In genomic region chr22:22741843-22742242, GRCh38 we compare ENCODE assay signal across 33 cellular contexts.
DNase-seq lines count a peak whose midpoint lies in the region; ATAC-seq, FAIRE-seq and TF ChIP-seq lines count a peak whose summit lies in the region.
"Had no signal": no experiment of that assay in that cellular context is flagged by ENCODE, and none has a peak within 500 bp of the region (broad histone marks: within the 10 kb centered on the region; RNA-seq: fewer than 3 reads in every experiment).

No MANE protein-coding gene starts in this region.

- no peak for TF ChIP-seq RAD21 in K562 (CRISPR knock-in tag; conservative IDR thresholded peaks at IDR 0.05 in 1 of 2, IDR thresholded peaks at IDR 0.05 in 1 of 2)

- H3K9me3 Mint-ChIP-seq in activated naive CD8-positive, alpha-beta T cell (ENCODE audit: low read depth): no peaks in the 10 kb centered on the region
- H3K9me3 Mint-ChIP-seq in activated naive CD8-positive, alpha-beta T cell treated with anti-CD3 and anti-CD28 coated beads for 36 hours: no peaks in the 10 kb centered on the region
- H3K9me3 Mint-ChIP-seq: CD14-positive monocyte; CD4-positive, alpha-beta memory T cell; CD4-positive, alpha-beta T cell; CD4-positive, CD25-positive, alpha-beta regulatory T cell; CD8-positive, alpha-beta memory T cell; CD8-positive, alpha-beta T cell had no signal

- intact Hi-C loops in K562 (cut with micrococcal nuclease): no loop called here
- intact Hi-C loops in prostate gland (cut with DNase I): no loop called here

- no peak overlapping the region for H3K4me3 Mint-ChIP-seq in activated naive CD8-positive, alpha-beta T cell
- H3K4me3 Mint-ChIP-seq in activated naive CD8-positive, alpha-beta T cell treated with anti-CD3 and anti-CD28 coated beads for 36 hours: no peak overlapping the region
- H3K4me3 Mint-ChIP-seq: B cell; CD14-positive monocyte; CD4-positive, alpha-beta memory T cell; CD4-positive, alpha-beta T cell; CD4-positive, CD25-positive, alpha-beta regulatory T cell; CD8-positive, alpha-beta memory T cell; CD8-positive, alpha-beta T cell had no signal

- 2% methylated on average over 4 of the region's 4 CpGs for WGBS in K562 (ENCODE audit: insufficient coverage, low coverage, missing lambda C conversion rate)
- 85% methylated on average over 4 of the region's 4 CpGs for WGBS in prostate gland

- no peak overlapping the region for H3K4me2 ChIP-seq in K562 (ENCODE audit: insufficient read depth, low read length)
- H3K4me2 ChIP-seq: A549 had no signal

- H3K9me1 ChIP-seq in K562 (ENCODE audit: control insufficient read depth, insufficient read depth, low read length): no peaks in the 10 kb centered on the region

- no peaks in the 10 kb centered on the region for H3K4me1 Mint-ChIP-seq in activated naive CD8-positive, alpha-beta T cell (ENCODE audit: low read depth)
- no peaks in the 10 kb centered on the region for H3K4me1 Mint-ChIP-seq in activated naive CD8-positive, alpha-beta T cell treated with anti-CD3 and anti-CD28 coated beads for 36 hours

- CTCF ChIA-PET in K562 (lab: Yijun Ruan, JAX; ENCODE audit: low intra/inter-chr PET ratio): interaction anchor here (0.9 to 1.8 kb wide), 2 partner anchors 22 to 69 kb away, joined by 3 to 4 read pairs; no protein-coding TSS in a partner anchor

- H3K27ac ChIP-seq in K562 (ENCODE audit: extremely low read depth, low read depth, low read length) (no peak overlapping the region), prostate gland (no peak overlapping the region)
- H3K27ac ChIP-seq: 22Rv1; A549; BLaER1; BLaER1 treated with 17β-estradiol and CSF1 and Interleukin-3, amounts not matched to agents 10 nM and 100 nM; C4-2B had no signal

- TF ChIP-seq EP300 in K562 (IDR thresholded peaks at IDR 0.05; ENCODE audit: low read length): no peak

- no peak for TF ChIP-seq POLR2A in K562 (conservative IDR thresholded peaks at IDR 0.05)
- no peak for TF ChIP-seq POLR2A in prostate gland (IDR thresholded peaks at IDR 0.05)

- POLR2A ChIA-PET in K562 (lab: Yijun Ruan, JAX): interaction anchor here (0.6 to 5.3 kb wide), 15 partner anchors 10 to 272 kb away, joined by 3 to 41 read pairs (median 3); no protein-coding TSS in a partner anchor

- H3K9me3 ChIP-seq in K562 (replicated peaks; ENCODE audit: control insufficient read depth, insufficient read depth, low read depth, low read length): no peaks in the 10 kb centered on the region
- H3K9me3 ChIP-seq in prostate gland: no peaks in the 10 kb centered on the region
- H3K9me3 ChIP-seq: A549; BE2C; BLaER1; BLaER1 treated with 17β-estradiol and CSF1 and Interleukin-3, amounts not matched to agents 10 nM and 100 nM; Caco-2 had no signal

- in situ Hi-C loops in K562 (cut with MboI): no loop called here

- H3K36me3 ChIP-seq in K562 (ENCODE audit: control insufficient read depth, insufficient read depth, low read length): no peaks in the 10 kb centered on the region
- no peaks in the 10 kb centered on the region for H3K36me3 ChIP-seq in prostate gland
- H3K36me3 ChIP-seq: BE2C; BLaER1; BLaER1 treated with 17β-estradiol and CSF1 and Interleukin-3, amounts not matched to agents 10 nM and 100 nM had no signal

- BruUV-seq in K562 (replicated peaks; lab: Mats Ljungman, UMichigan): no TSS peak

- DNase-seq in activated naive CD8-positive, alpha-beta T cell treated with anti-CD3 and anti-CD28 coated beads for 36 hours: no peak
- DNase-seq in K562 (ENCODE audit: extremely low read depth in 1 of 4, low spot score in 3 of 4) (no peak), prostate gland (ENCODE audit: low spot score) (no peak)
- DNase-seq: 8988T; ACHN; AML-193; BE2C; C1 segment of cervical spinal cord; Caco-2; Calu3; CD4-positive, alpha-beta memory T cell; CD4-positive, alpha-beta T cell; CD4-positive, CD25-positive, alpha-beta regulatory T cell; CD8-positive, alpha-beta memory T cell; CD8-positive, alpha-beta T cell; COR-L47; DMS 273 treated with DMSO at 0.1 percent for 48 hours; DMS153; DMS53; DMS79; DMS79 treated with DMSO at 0.1 percent for 48 hours; DND-41; EL had no signal

- TF ChIP-seq CTCF in K562 (IDR thresholded peaks at IDR 0.05 in 2 of 3, conservative IDR thresholded peaks at IDR 0.05 in 1 of 3; ENCODE audit: insufficient read depth in 2 of 3, low read depth in 1 of 3, low read length in 3 of 3) (no peak), prostate gland (IDR thresholded peaks at IDR 0.05) (no peak)

- peaks cover 14% of the 10 kb centered on the region for H4K20me1 ChIP-seq in K562 (replicated peaks; ENCODE audit: control insufficient read depth, insufficient read depth, low read length)
- H4K20me1 ChIP-seq: BLaER1; BLaER1 treated with 17β-estradiol and CSF1 and Interleukin-3, amounts not matched to agents 10 nM and 100 nM had no signal

- no peaks in the 10 kb centered on the region for H3K79me2 ChIP-seq in K562 (ENCODE audit: control insufficient read depth, insufficient read depth, low read length)

- peaks cover 0 to under 1% of the 10 kb centered on the region in 2 experiments; a peak in 1 of 5 replicates for H3K4me1 ChIP-seq in K562 (replicated peaks in 1 of 2; ENCODE audit: control insufficient read depth in 2 of 2, insufficient read depth in 2 of 2, low read length in 2 of 2)
- H3K4me1 ChIP-seq in prostate gland (replicated peaks): no peaks in the 10 kb centered on the region
- H3K4me1 ChIP-seq: A549, BE2C, Caco-2 had no signal

- H3K27ac Mint-ChIP-seq in activated naive CD8-positive, alpha-beta T cell: peak overlapping the region; percentile 41
- no peak overlapping the region for H3K27ac Mint-ChIP-seq in activated naive CD8-positive, alpha-beta T cell treated with anti-CD3 and anti-CD28 coated beads for 36 hours
- H3K27ac Mint-ChIP-seq: B cell; CD14-positive monocyte; CD4-positive, alpha-beta memory T cell; CD4-positive, alpha-beta T cell; CD4-positive, CD25-positive, alpha-beta regulatory T cell; CD8-positive, alpha-beta memory T cell; CD8-positive, alpha-beta T cell had no signal

- ATAC-seq in K562: no peak
- ATAC-seq: A549; CD8-positive, alpha-beta T cell had no signal

- no peak overlapping the region for H3K9ac ChIP-seq in K562 (ENCODE audit: insufficient read depth in 1 of 2, low read depth in 2 of 2, low read length in 2 of 2)
- H3K9ac ChIP-seq: BLaER1; BLaER1 treated with 17β-estradiol and CSF1 and Interleukin-3, amounts not matched to agents 10 nM and 100 nM had no signal

- no peak overlapping the region for H2AFZ ChIP-seq in K562 (ENCODE audit: low read depth, low read length)

- no peak overlapping the region for H3K4me3 ChIP-seq in K562
- H3K4me3 ChIP-seq in prostate gland: no peak overlapping the region
- H3K4me3 ChIP-seq: A549; BLaER1; BLaER1 treated with 17β-estradiol and CSF1 and Interleukin-3, amounts not matched to agents 10 nM and 100 nM had no signal

- peaks cover 8 to 26% of the 10 kb centered on the region in 2 experiments; a peak in 3 of 5 replicates for H3K27me3 ChIP-seq in K562 (ENCODE audit: control insufficient read depth in 2 of 2, insufficient read depth in 2 of 2, low read length in 2 of 2)
- no peaks in the 10 kb centered on the region for H3K27me3 ChIP-seq in prostate gland (replicated peaks; ENCODE audit: insufficient read depth)
- H3K27me3 ChIP-seq: BLaER1 treated with 17β-estradiol and CSF1 and Interleukin-3, amounts not matched to agents 10 nM and 100 nM had no signal

- H3K27me3 Mint-ChIP-seq in activated naive CD8-positive, alpha-beta T cell: peaks cover 14% of the 10 kb centered on the region
- H3K27me3 Mint-ChIP-seq in activated naive CD8-positive, alpha-beta T cell treated with anti-CD3 and anti-CD28 coated beads for 36 hours: peaks cover 40% of the 10 kb centered on the region

- no peaks in the 10 kb centered on the region for H3K36me3 Mint-ChIP-seq in activated naive CD8-positive, alpha-beta T cell
- no peaks in the 10 kb centered on the region for H3K36me3 Mint-ChIP-seq in activated naive CD8-positive, alpha-beta T cell treated with anti-CD3 and anti-CD28 coated beads for 36 hours
- H3K36me3 Mint-ChIP-seq: CD14-positive monocyte; CD4-positive, alpha-beta memory T cell; CD4-positive, CD25-positive, alpha-beta regulatory T cell; CD8-positive, alpha-beta T cell had no signal

- FAIRE-seq in K562 (lab: Jason Lieb, UNC): no peak
- FAIRE-seq: A204.1, A549, D721Med had no signal

TF ChIP-seq in K562, 482 proteins besides CTCF, POLR2A, EP300 and RAD21 (continues in another document):
- TF ChIP-seq ZNF717 (CRISPR knock-in tag; IDR thresholded peaks at IDR 0.05) (no peak), CUX1 (CRISPR knock-in tag; IDR thresholded peaks at IDR 0.05) (no peak)
